Comparison of ENCODE assay signal across 14 cellular contexts in the genomic region with DNA sequence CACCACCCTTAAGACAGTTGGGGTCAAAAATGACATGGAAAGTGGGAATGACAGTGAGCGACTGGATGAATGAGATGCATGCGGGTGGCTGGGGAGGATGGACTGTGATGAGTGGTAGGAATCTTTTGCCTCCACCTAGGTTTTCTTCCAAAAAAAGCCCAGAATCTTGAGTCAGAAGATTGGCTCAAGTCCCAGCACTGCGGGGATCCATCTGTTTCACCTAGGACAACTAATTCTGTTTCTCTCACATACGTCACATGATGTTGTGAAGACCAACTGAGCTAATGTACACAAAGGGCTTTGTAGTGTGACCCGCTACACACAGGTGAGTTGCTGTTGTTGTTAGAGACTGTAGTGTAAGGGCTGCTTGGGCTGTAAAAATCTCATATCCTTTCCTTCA. TPM values are rescaled to one million over a fixed set of nuclear protein-coding genes. Genes with fewer than 3 reads are reported as not detected.
DNase-seq lines count a peak whose midpoint lies in the region; ATAC-seq and TF ChIP-seq lines count a peak whose summit lies in the region.
"Had no signal": no experiment of that assay in that cellular context is flagged by ENCODE, and none has a peak within 500 bp of the region (broad histone marks: within the 10 kb centered on the region; RNA-seq: fewer than 3 reads in every experiment).

No MANE protein-coding gene starts in this region.

- no peaks in the 10 kb centered on the region for H3K79me2 ChIP-seq in PC-3 (ENCODE audit: low read length)

- H3K9me3 Mint-ChIP-seq in progenitor cell of endocrine pancreas (ENCODE audit: low read depth), result peaks cover 3% of the 10 kb centered on the region
- H3K9me3 Mint-ChIP-seq: CD8-positive, alpha-beta T cell had no signal

- CTCF ChIA-PET in PC-3 (lab: Charles Lee), result no interaction called here

- BruUV-seq in PC-3 (replicated peaks; lab: Mats Ljungman, UMichigan), result no TSS peak

- POLR2A ChIA-PET in PC-3 (lab: Charles Lee; ENCODE audit: unreplicated experiment), result interaction anchor here (0.6 kb wide), 1 partner anchor 102 kb away, joined by 5 read pairs; no protein-coding TSS in a partner anchor

- no peaks in the 10 kb centered on the region for H3K36me3 Mint-ChIP-seq in progenitor cell of endocrine pancreas (ENCODE audit: insufficient read depth)
- H3K36me3 Mint-ChIP-seq: CD14-positive monocyte; CD8-positive, alpha-beta T cell had no signal

- no peak overlapping the region for H3K27ac Mint-ChIP-seq in progenitor cell of endocrine pancreas
- H3K27ac Mint-ChIP-seq: CD14-positive monocyte; CD8-positive, alpha-beta T cell had no signal

- no peaks in the 10 kb centered on the region for H3K9me2 ChIP-seq in PC-3 (replicated peaks; ENCODE audit: low read length)

- no peaks in the 10 kb centered on the region for H3K27me3 ChIP-seq in PC-3 (ENCODE audit: low read length)

- no peaks in the 10 kb centered on the region for H4K20me1 ChIP-seq in PC-3 (ENCODE audit: low read length)

- TF ChIP-seq CTCF in PC-3 (conservative IDR thresholded peaks at IDR 0.05; ENCODE audit: low read depth, low read length) (no peak), fibroblast of mammary gland (conservative IDR thresholded peaks at IDR 0.05; ENCODE audit: control insufficient read depth, insufficient read depth, low read depth, low read length) (no peak), progenitor cell of endocrine pancreas (IDR thresholded peaks at IDR 0.05; ENCODE audit: unreplicated experiment) (no peak)

- H3K36me3 ChIP-seq in PC-3 (ENCODE audit: low read depth, low read length), result no peaks in the 10 kb centered on the region

- no peaks in the 10 kb centered on the region for H3F3A ChIP-seq in PC-3 (ENCODE audit: low read length, unreplicated experiment)

- no peak overlapping the region for H3K27ac ChIP-seq in PC-3 (ENCODE audit: low read length)
- H3K27ac ChIP-seq: 22Rv1 had no signal

- H3K9ac ChIP-seq in PC-3 (ENCODE audit: low read length), result no peak overlapping the region

- H3K4me2 ChIP-seq in PC-3 (ENCODE audit: low read length), result no peak overlapping the region

- no peak overlapping the region for H2AFZ ChIP-seq in PC-3 (ENCODE audit: low read length)

- H3K9me3 ChIP-seq in PC-3 (ENCODE audit: low read length), result no peaks in the 10 kb centered on the region

- H3K4me3 ChIP-seq in PC-3 (ENCODE audit: low read length) (no peak overlapping the region), fibroblast of mammary gland (ENCODE audit: control insufficient read depth, low read depth, low read length) (no peak overlapping the region)

- intact Hi-C loops in PC-3 (cut with micrococcal nuclease), result no loop called here

- DNase-seq in DMS 273 (lab: John Stamatoyannopoulos, UW; ENCODE audit: unreplicated experiment) (peak; percentile 62), DMS 273 treated with DMSO at 0.1 percent for 48 hours (lab: John Stamatoyannopoulos, UW) (no peak), PC-3 (peak; percentile 12), fibroblast of mammary gland (ENCODE audit: low read depth) (peak; percentile 64), superior temporal gyrus (ENCODE audit: extremely low spot score) (peak; percentile 38), progenitor cell of endocrine pancreas (ENCODE audit: low spot score, unreplicated experiment) (no peak), putamen (ENCODE audit: low spot score) (no peak), dedifferentiated amniotic fluid mesenchymal stem cell (ENCODE audit: extremely low spot score) (no peak)
- DNase-seq: CD8-positive, alpha-beta T cell; COR-L47; DMS53 had no signal

- peaks cover 1% of the 10 kb centered on the region for H3K4me1 ChIP-seq in PC-3 (ENCODE audit: insufficient read depth, low read length)

- H3K27me3 Mint-ChIP-seq in progenitor cell of endocrine pancreas, result peaks cover 2% of the 10 kb centered on the region

- ATAC-seq in PC-3, result no peak
- ATAC-seq: CD8-positive, alpha-beta T cell; HCT116 had no signal

- H3K4me1 Mint-ChIP-seq in progenitor cell of endocrine pancreas (ENCODE audit: low read depth), result peaks cover 7% of the 10 kb centered on the region
- H3K4me1 Mint-ChIP-seq: CD14-positive monocyte had no signal

- H3K4me3 Mint-ChIP-seq in progenitor cell of endocrine pancreas (ENCODE audit: low read depth), result no peak overlapping the region
- H3K4me3 Mint-ChIP-seq: CD14-positive monocyte; CD8-positive, alpha-beta T cell had no signal

RNA-seq across cellular contexts. Expression of a gene that starts 58.5 kb away (rescaled TPM):
- total RNA-seq in PC-3 (2014; rRNA removed), result 34.2 and 45.0 TPM in 2 replicates
- 31.6 and 34.2 TPM in 2 replicates for total RNA-seq in progenitor cell of endocrine pancreas

Comparison
In these comparisons a context has a peak if more than half of its experiments do, and no peak if none do; other contexts are left out.
1. DNase-seq: peak in DMS 273 (single experiment), PC-3 (single experiment), fibroblast of mammary gland (single experiment) and superior temporal gyrus (single experiment); none in DMS 273 treated with DMSO at 0.1 percent for 48 hours (single experiment), progenitor cell of endocrine pancreas (single experiment), putamen (single experiment) and dedifferentiated amniotic fluid mesenchymal stem cell (single experiment).